In genomic region chr17:7306911-7307685, GRCh38 we compare ENCODE assay signal across 8 cellular contexts. TPM values are rescaled to one million over a fixed set of nuclear protein-coding genes. Genes with fewer than 3 reads are reported as not detected.
A peak's percentile ranks its signal among the peaks of the same experiment; 100 is the strongest.
DNase-seq lines count a peak whose midpoint lies in the region; TF ChIP-seq lines count a peak whose summit lies in the region.

Gene EIF5A, plus strand, starts transcription at chr17:7307628. Its CDS starts 2,008 bp downstream, at chr17:7309636.

- peaks cover 24 to 28% of the 10 kb centered on the region in 2 donors for H3K36me3 ChIP-seq in neuronal stem cell (replicated peaks in 1 of 2; ENCODE audit: control insufficient read depth in 2 of 2, insufficient read depth in 2 of 2, low read length in 2 of 2)

- peak within 1 kb of the TSS; percentile 21 for H2BK120ac ChIP-seq in neuronal stem cell (ENCODE audit: low read depth, low read length)

- peak within 1 kb of the TSS; percentile 95 for H3K18ac ChIP-seq in neuronal stem cell (ENCODE audit: low read length)

- H4K91ac ChIP-seq in neuronal stem cell (ENCODE audit: low read depth, low read length, poor library complexity): no peak within 1 kb of the TSS

- H3K4me1 ChIP-seq in neuronal stem cell (ENCODE audit: control insufficient read depth in 2 of 2, insufficient read depth in 1 of 2, low read depth in 1 of 2, low read length in 2 of 2): peaks cover 2 to 5% of the 10 kb centered on the region in 2 donors

- no peak within 1 kb of the TSS for H4K8ac ChIP-seq in neuronal stem cell (ENCODE audit: low read depth, low read length)

- H3K27ac Mint-ChIP-seq in activated naive CD4-positive, alpha-beta T cell treated with anti-CD3 and anti-CD28 coated beads for 36 hours: peak within 1 kb of the TSS; percentile 96

- POLR2A ChIA-PET in HEK293T (lab: Yijun Ruan, JAX): no interaction called here

- H2AFZ ChIP-seq in neuronal stem cell (ENCODE audit: low read length): peak within 1 kb of the TSS; percentile 89

- H3K27me3 ChIP-seq in neuronal stem cell (ENCODE audit: control insufficient read depth in 3 of 3, insufficient read depth in 3 of 3, low read depth in 1 of 3, low read length in 3 of 3): no peaks in the 10 kb centered on the region

- H3K4me3 ChIP-seq in neuronal stem cell (ENCODE audit: low read length in 2 of 2): peak within 1 kb of the TSS; percentile 84 to 98

- DNase-seq in GF-D8 (lab: John Stamatoyannopoulos, UW) (peak; percentile 94), HEK293T (ENCODE audit: extremely low spot score) (peak; percentile 97), NAMALWA (ENCODE audit: low spot score) (peak; percentile 98), SK-N-DZ (ENCODE audit: low spot score) (peak; percentile 100), foreskin melanocyte (peak; percentile 100), neuronal stem cell (ENCODE audit: low spot score) (peak; percentile 100)
- peak; percentile 100 for DNase-seq in activated naive CD4-positive, alpha-beta T cell treated with anti-CD3 and anti-CD28 coated beads for 36 hours

- H3K23ac ChIP-seq in neuronal stem cell (ENCODE audit: low read depth, low read length, poor library complexity): peak within 1 kb of the TSS; percentile 74

- H3K79me1 ChIP-seq in neuronal stem cell (ENCODE audit: low read depth, low read length): peaks cover 1% of the 10 kb centered on the region

- TF ChIP-seq CTCF in subcutaneous adipose tissue (IDR thresholded peaks at IDR 0.05; ENCODE audit: low read depth): no peak

- peak within 1 kb of the TSS; percentile 91 for H3K4me2 ChIP-seq in neuronal stem cell (ENCODE audit: insufficient read depth, low read length, poor library complexity, severe bottlenecking)

- no peak within 1 kb of the TSS for H2BK12ac ChIP-seq in neuronal stem cell (ENCODE audit: low read length)

- H3K14ac ChIP-seq in neuronal stem cell (ENCODE audit: low read length): no peak within 1 kb of the TSS

- peak within 1 kb of the TSS; percentile 98 for H3K9ac ChIP-seq in neuronal stem cell (ENCODE audit: low read depth, low read length, poor library complexity)

- H3K9me3 Mint-ChIP-seq in activated naive CD4-positive, alpha-beta T cell treated with anti-CD3 and anti-CD28 coated beads for 36 hours: no peaks in the 10 kb centered on the region

- CTCF ChIA-PET in HEK293T (lab: Yijun Ruan, JAX): no interaction called here
- CTCF ChIA-PET in activated naive CD4-positive, alpha-beta T cell treated with anti-CD3 and anti-CD28 coated beads for 36 hours (lab: Charles Lee): interaction anchor here (2.5 kb wide), 1 partner anchor 11 kb away, joined by 13 read pairs; no protein-coding TSS in a partner anchor

- peak within 1 kb of the TSS; percentile 80 for H2BK5ac ChIP-seq in neuronal stem cell (ENCODE audit: low read length)

- no peak within 1 kb of the TSS for H3K4ac ChIP-seq in neuronal stem cell (ENCODE audit: low read length)

- H3K27me3 Mint-ChIP-seq in activated naive CD4-positive, alpha-beta T cell treated with anti-CD3 and anti-CD28 coated beads for 36 hours (ENCODE audit: low read depth): no peaks in the 10 kb centered on the region

- H3K36me3 Mint-ChIP-seq in activated naive CD4-positive, alpha-beta T cell treated with anti-CD3 and anti-CD28 coated beads for 36 hours (ENCODE audit: low read depth): peaks cover 39% of the 10 kb centered on the region

- H3K4me3 Mint-ChIP-seq in activated naive CD4-positive, alpha-beta T cell treated with anti-CD3 and anti-CD28 coated beads for 36 hours: peak within 1 kb of the TSS; percentile 86

- H2BK15ac ChIP-seq in neuronal stem cell (ENCODE audit: low read length): no peak within 1 kb of the TSS

- peak within 1 kb of the TSS; percentile 98 for H3K27ac ChIP-seq in neuronal stem cell (replicated peaks; ENCODE audit: low read length)

- H3K4me1 Mint-ChIP-seq in activated naive CD4-positive, alpha-beta T cell treated with anti-CD3 and anti-CD28 coated beads for 36 hours (ENCODE audit: low read depth): peaks cover 35% of the 10 kb centered on the region

- H2AK5ac ChIP-seq in neuronal stem cell (ENCODE audit: low read depth, low read length): peak within 1 kb of the TSS; percentile 61

- WGBS in neuronal stem cell (ENCODE audit: extremely low coverage in 2 of 2, insufficient read length in 2 of 2, insufficient replicate concordance in 1 of 2), 2 donors: no CpG with 5 or more reads among the region's 64 CpGs

- intact Hi-C loops in activated naive CD4-positive, alpha-beta T cell treated with anti-CD3 and anti-CD28 coated beads for 36 hours (cut with micrococcal nuclease): loop anchor here (1.0 to 5.0 kb wide), 17 partner anchors 8 to 580 kb away; partner anchors contain the start of genes ACAP1, CYB5D1, DVL2 and ELP5

- no peaks in the 10 kb centered on the region for H3K9me3 ChIP-seq in neuronal stem cell (replicated peaks in 1 of 2; ENCODE audit: control insufficient read depth in 2 of 2, insufficient read depth in 1 of 2, low read depth in 1 of 2, low read length in 2 of 2)

TF ChIP-seq in HEK293T, 16 proteins besides CTCF, POLR2A, EP300 and RAD21:
- TF ChIP-seq FOXK2 (IDR thresholded peaks at IDR 0.05): no peak
- no peak for TF ChIP-seq SUZ12 (IDR thresholded peaks at IDR 0.05)
- TF ChIP-seq PKNOX1 (IDR thresholded peaks at IDR 0.05): peak; percentile 86

RNA-seq across cellular contexts. Expression of gene EIF5A, which starts in this region (rescaled TPM):
- 736 and 827 TPM in 2 replicates for polyA plus RNA-seq in SK-N-DZ (2014; cell fraction: cytosol; rRNA removed)
- polyA plus RNA-seq in SK-N-DZ (2014; cell fraction: nucleus; rRNA removed): 269 and 309 TPM in 2 replicates
- total RNA-seq in activated naive CD4-positive, alpha-beta T cell treated with anti-CD3 and anti-CD28 coated beads for 36 hours: 100 to 1,000 TPM; 757 to 792 TPM
- 383 TPM for polyA plus RNA-seq in neuronal stem cell (2013, experiment 1 of 2)
- 383 TPM for polyA plus RNA-seq in neuronal stem cell (2013, experiment 2 of 2)
- 100 to 1,000 TPM; 144 to 174 (median 153) TPM for total RNA-seq in subcutaneous adipose tissue

Comparison
In these comparisons a context has a peak if more than half of its experiments do, and no peak if none do; other contexts are left out.
1. Peak in every context shown above with its lines: DNase-seq, H3K4me3 ChIP-seq and H3K27ac ChIP-seq.
2. RNA of gene EIF5A (total RNA-seq): 757 to 792 TPM in activated naive CD4-positive, alpha-beta T cell treated with anti-CD3 and anti-CD28 coated beads for 36 hours; 144 to 174 TPM in subcutaneous adipose tissue; every median in the first group is over 4 times any median in the second.